9 cellular contexts compared by ENCODE assay signal in genomic region chr15:25710184-25710583, GRCh38.
DNase-seq lines count a peak whose midpoint lies in the region; ATAC-seq and TF ChIP-seq lines count a peak whose summit lies in the region.
"Had no signal": no experiment of that assay in that cellular context is flagged by ENCODE, and none has a peak within 500 bp of the region (broad histone marks: within the 10 kb centered on the region; RNA-seq: fewer than 3 reads in every experiment).

No MANE protein-coding gene starts in this region.

- POLR2A ChIA-PET in MCF 10A (lab: Yijun Ruan, JAX), result no interaction called here

- H3K4me3 Mint-ChIP-seq in MCF 10A (ENCODE audit: unreplicated experiment), result no peak overlapping the region
- H3K4me3 Mint-ChIP-seq: activated naive CD8-positive, alpha-beta T cell had no signal

- H3K4me1 Mint-ChIP-seq in MCF 10A (ENCODE audit: insufficient read depth, unreplicated experiment), result no peaks in the 10 kb centered on the region

- CTCF ChIA-PET in MCF 10A (lab: Yijun Ruan, JAX), result no interaction called here

- H3K27me3 ChIP-seq in breast epithelium, result no peaks in the 10 kb centered on the region
- no peaks in the 10 kb centered on the region for H3K27me3 ChIP-seq in lower lobe of right lung (ENCODE audit: low read depth)

- H3K27ac ChIP-seq in breast epithelium (no peak overlapping the region), lower lobe of right lung (no peak overlapping the region)

- H3K4me3 ChIP-seq in breast epithelium, result no peak overlapping the region
- no peak overlapping the region for H3K4me3 ChIP-seq in astrocyte of the spinal cord (ENCODE audit: low read depth, low read length)
- H3K4me3 ChIP-seq in lower lobe of right lung, result no peak overlapping the region

- H3K4me1 ChIP-seq in breast epithelium (no peaks in the 10 kb centered on the region), lower lobe of right lung (no peaks in the 10 kb centered on the region)

- DNase-seq in breast epithelium (ENCODE audit: low spot score in 2 of 2) (peak in 1 of 2 donors; percentile 60), MCF 10A (ENCODE audit: unreplicated experiment) (no peak), T follicular helper cell (ENCODE audit: low read depth) (peak; percentile 16), astrocyte of the spinal cord (ENCODE audit: low read depth, low spot score) (no peak), lower lobe of right lung (peak; percentile 69), T1000 (lab: John Stamatoyannopoulos, UW) (no peak), MV-4-11 (lab: John Stamatoyannopoulos, UW) (no peak)
- peak; percentile 16 for DNase-seq in stimulated activated naive CD4-positive, alpha-beta T cell treated with Interleukin-2 at 50 U/mL for 16 hours (lab: John Stamatoyannopoulos, UW)

- no peaks in the 10 kb centered on the region for H3K9me3 Mint-ChIP-seq in MCF 10A (ENCODE audit: unreplicated experiment)

- H3K9me3 ChIP-seq in breast epithelium, result no peaks in the 10 kb centered on the region
- no peaks in the 10 kb centered on the region for H3K9me3 ChIP-seq in lower lobe of right lung

- in situ Hi-C loops in astrocyte of the spinal cord (cut with HindIII; ENCODE audit: low sequenced_read_pairs), result no loop called here

- ATAC-seq in lower lobe of right lung, result peak; percentile 78 to 80

- no TSS peak for BruUV-seq in MCF 10A (replicated peaks; lab: Mats Ljungman, UMichigan)

- no peaks in the 10 kb centered on the region for H3K36me3 Mint-ChIP-seq in MCF 10A (ENCODE audit: insufficient read depth, unreplicated experiment)
- H3K36me3 Mint-ChIP-seq: activated naive CD8-positive, alpha-beta T cell had no signal

- TF ChIP-seq POLR2A in breast epithelium (IDR thresholded peaks at IDR 0.05), result no peak

- intact Hi-C loops in breast epithelium (cut with DNase I; ENCODE audit: low total_unique reads), result no loop called here
- intact Hi-C loops in MCF 10A (cut with micrococcal nuclease), result no loop called here
- intact Hi-C loops in lower lobe of right lung (cut with DNase I), result no loop called here

- TF ChIP-seq CTCF in breast epithelium (IDR thresholded peaks at IDR 0.05) (peak in 2 of 3 donors; percentile 34 to 56), MCF 10A (IDR thresholded peaks at IDR 0.05; ENCODE audit: unreplicated experiment) (no peak), astrocyte of the spinal cord (IDR thresholded peaks at IDR 0.05; ENCODE audit: low read depth, low read length) (peak; percentile 75), lower lobe of right lung (IDR thresholded peaks at IDR 0.05) (peak; percentile 72)

- no peaks in the 10 kb centered on the region for H3K27me3 Mint-ChIP-seq in MCF 10A (ENCODE audit: insufficient read depth, unreplicated experiment)
- H3K27me3 Mint-ChIP-seq: activated naive CD8-positive, alpha-beta T cell had no signal

- H3K27ac Mint-ChIP-seq in MCF 10A (ENCODE audit: low read depth, unreplicated experiment), result no peak overlapping the region
- H3K27ac Mint-ChIP-seq: activated naive CD8-positive, alpha-beta T cell had no signal

- no peaks in the 10 kb centered on the region for H3K36me3 ChIP-seq in breast epithelium
- H3K36me3 ChIP-seq in lower lobe of right lung, result peaks cover 23% of the 10 kb centered on the region

Comparison
In these comparisons a context has a peak if more than half of its experiments do, and no peak if none do; other contexts are left out.
1. DNase-seq: peak in T follicular helper cell (single experiment), lower lobe of right lung (single experiment) and stimulated activated naive CD4-positive, alpha-beta T cell treated with Interleukin-2 at 50 U/mL for 16 hours (single experiment); none in MCF 10A (single experiment), astrocyte of the spinal cord (single experiment), T1000 (single experiment) and MV-4-11 (single experiment).